11 cellular contexts compared by ENCODE assay signal in the genomic region with DNA sequence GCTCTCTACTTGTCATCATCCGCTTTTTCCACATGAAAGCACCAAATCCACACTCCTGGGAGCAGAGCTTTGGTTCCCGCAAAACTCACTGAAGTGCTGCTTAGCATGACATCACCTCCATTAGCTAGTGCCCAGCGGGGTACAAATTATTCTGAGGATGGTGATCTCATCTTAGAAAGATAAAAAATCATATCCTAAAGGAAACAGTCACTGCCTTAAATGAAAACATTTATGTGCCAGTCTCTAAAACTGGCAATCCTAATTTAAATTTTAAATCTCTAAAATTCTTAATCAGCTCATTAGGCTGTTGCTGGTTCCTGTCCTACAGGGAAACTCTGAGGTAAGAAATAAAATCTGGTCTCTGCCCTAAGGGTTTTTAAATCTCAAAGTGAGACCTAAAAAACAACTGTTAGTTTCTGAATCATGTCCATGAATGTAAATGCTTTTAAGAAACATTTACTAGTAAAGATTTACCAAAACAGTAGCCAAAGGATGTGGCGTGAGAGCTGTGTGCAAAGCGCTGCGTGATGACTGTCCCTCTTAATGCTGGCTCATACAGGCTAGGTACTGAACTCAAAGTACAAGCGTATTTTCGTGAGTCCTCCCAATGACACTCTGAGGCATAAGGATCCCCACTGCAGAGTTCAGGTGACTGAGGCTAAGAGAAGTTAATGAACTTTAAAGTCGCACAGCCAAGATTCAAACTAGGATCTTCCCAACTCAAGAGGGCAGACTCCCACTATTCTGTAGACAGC. TPM values are rescaled to one million over a fixed set of nuclear protein-coding genes. Genes with fewer than 3 reads are reported as not detected.
DNase-seq lines count a peak whose midpoint lies in the region; ATAC-seq, FAIRE-seq and TF ChIP-seq lines count a peak whose summit lies in the region.
"Had no signal": no experiment of that assay in that cellular context is flagged by ENCODE, and none has a peak within 500 bp of the region (broad histone marks: within the 10 kb centered on the region; RNA-seq: fewer than 3 reads in every experiment).

No MANE protein-coding gene starts in this region.

- no peaks in the 10 kb centered on the region for H3K27me3 Mint-ChIP-seq in CD4-positive, CD25-positive, alpha-beta regulatory T cell
- no peaks in the 10 kb centered on the region for H3K27me3 Mint-ChIP-seq in activated CD8-positive, alpha-beta T cell treated with anti-CD3 and anti-CD28 coated beads for 36 hours

- WGBS in GM23248 (ENCODE audit: low coverage in 1 of 2, low lambda C conversion rate in 2 of 2, missing lambda C conversion rate in 2 of 2), 2 experiments = 86 to 87% methylated on average over 9 of the region's 9 CpGs

- no peak overlapping the region for H2AFZ ChIP-seq in GM23248

- H3K36me3 ChIP-seq in CD4-positive, CD25-positive, alpha-beta regulatory T cell (ENCODE audit: control insufficient read depth, insufficient read depth, low read length) = peaks cover 23% of the 10 kb centered on the region
- H3K36me3 ChIP-seq in GM23248 (ENCODE audit: low read depth) = peaks cover 8% of the 10 kb centered on the region; the same call in 1 of the 2 replicates

- no peak overlapping the region for H3K4me2 ChIP-seq in GM23248 (ENCODE audit: unreplicated experiment)

- H3K4me3 Mint-ChIP-seq in CD4-positive, CD25-positive, alpha-beta regulatory T cell = peak overlapping the region; percentile 48 to 78 (median 64)
- H3K4me3 Mint-ChIP-seq in activated CD8-positive, alpha-beta T cell treated with anti-CD3 and anti-CD28 coated beads for 36 hours = peak overlapping the region; percentile 94

- peak overlapping the region; percentile 56 for H3K4me3 ChIP-seq in CD4-positive, CD25-positive, alpha-beta regulatory T cell (ENCODE audit: low read depth, low read length)
- H3K4me3 ChIP-seq in GM23248 = no peak overlapping the region

- peak overlapping the region; percentile 84 for H3K27ac ChIP-seq in CD4-positive, CD25-positive, alpha-beta regulatory T cell (ENCODE audit: insufficient read depth, low read length, poor library complexity, severe bottlenecking)
- no peak overlapping the region; the same call in 1 of the 2 replicates for H3K27ac ChIP-seq in GM23248

- in situ Hi-C loops in GM23248 (cut with MboI) = no loop called here

- DNase-seq in CD4-positive, CD25-positive, alpha-beta regulatory T cell = peak in 1 of 3 donors; percentile 60
- DNase-seq in GM23248 (peak; percentile 53), posterior cingulate gyrus (no peak), NCI-H187 treated with DMSO at 0.1 percent for 48 hours (lab: John Stamatoyannopoulos, UW) (no peak), NCI-H510A (lab: John Stamatoyannopoulos, UW) (no peak)
- peak; percentile 69 for DNase-seq in activated CD8-positive, alpha-beta T cell treated with anti-CD3 and anti-CD28 coated beads for 36 hours
- DNase-seq: KBM-7, nucleus accumbens had no signal

- FAIRE-seq in islet of Langerhans (lab: Jason Lieb, UNC) = peak; percentile 99

- no peaks in the 10 kb centered on the region for H4K20me1 ChIP-seq in GM23248 (ENCODE audit: insufficient read depth)

- H3K27ac Mint-ChIP-seq in CD4-positive, CD25-positive, alpha-beta regulatory T cell = peak overlapping the region in 2 of 3 donors; percentile 42 to 74
- peak overlapping the region; percentile 78 for H3K27ac Mint-ChIP-seq in activated CD8-positive, alpha-beta T cell treated with anti-CD3 and anti-CD28 coated beads for 36 hours

- no peaks in the 10 kb centered on the region for H3K9me3 ChIP-seq in CD4-positive, CD25-positive, alpha-beta regulatory T cell (ENCODE audit: control insufficient read depth in 2 of 2, low read length in 2 of 2)
- H3K9me3 ChIP-seq in GM23248 (ENCODE audit: low read depth) = no peaks in the 10 kb centered on the region

- ATAC-seq in CD4-positive, CD25-positive, alpha-beta regulatory T cell (ENCODE audit: low read depth in 2 of 2) = no peak
- no peak for ATAC-seq in activated CD8-positive, alpha-beta T cell treated with anti-CD3 and anti-CD28 coated beads for 36 hours
- no peak for ATAC-seq in HG03175 (IDR thresholded peaks at IDR 0.05; ENCODE audit: unreplicated experiment)
- ATAC-seq: Panc1 had no signal

- CTCF ChIA-PET in activated CD8-positive, alpha-beta T cell treated with anti-CD3 and anti-CD28 coated beads for 36 hours (lab: Charles Lee) = interaction anchor here (1.0 to 3.0 kb wide), 5 partner anchors 11 to 381 kb away, joined by 3 to 9 read pairs (median 4); partner anchors contain the start of gene IRF2

- no peaks in the 10 kb centered on the region for H3K9me3 Mint-ChIP-seq in CD4-positive, CD25-positive, alpha-beta regulatory T cell
- no peaks in the 10 kb centered on the region for H3K9me3 Mint-ChIP-seq in activated CD8-positive, alpha-beta T cell treated with anti-CD3 and anti-CD28 coated beads for 36 hours

- peaks cover 53 to 75% (median 65%) of the 10 kb centered on the region in 4 donors for H3K4me1 Mint-ChIP-seq in CD4-positive, CD25-positive, alpha-beta regulatory T cell
- peaks cover 67% of the 10 kb centered on the region for H3K4me1 Mint-ChIP-seq in activated CD8-positive, alpha-beta T cell treated with anti-CD3 and anti-CD28 coated beads for 36 hours (ENCODE audit: low read depth)

- peaks cover 37% of the 10 kb centered on the region for H3K36me3 Mint-ChIP-seq in CD4-positive, CD25-positive, alpha-beta regulatory T cell
- peaks cover 67% of the 10 kb centered on the region for H3K36me3 Mint-ChIP-seq in activated CD8-positive, alpha-beta T cell treated with anti-CD3 and anti-CD28 coated beads for 36 hours (ENCODE audit: low read depth)

- POLR2A ChIA-PET in activated CD8-positive, alpha-beta T cell treated with anti-CD3 and anti-CD28 coated beads for 36 hours (lab: Charles Lee) = interaction anchor here (0.6 to 1.5 kb wide), 5 partner anchors 13 to 387 kb away, joined by 3 to 4 read pairs (median 3); partner anchors contain the start of gene CENPU

- H3F3A ChIP-seq in GM23248 (ENCODE audit: insufficient read depth) = peaks cover 10% of the 10 kb centered on the region

- TF ChIP-seq CTCF in activated CD8-positive, alpha-beta T cell treated with anti-CD3 and anti-CD28 coated beads for 36 hours (IDR thresholded peaks at IDR 0.05) = no peak

- intact Hi-C loops in activated CD8-positive, alpha-beta T cell treated with anti-CD3 and anti-CD28 coated beads for 36 hours (cut with micrococcal nuclease) = loop anchor here (5.0 kb wide), 3 partner anchors 88 to 172 kb away; partner anchors contain the start of genes CENPU and IRF2
- intact Hi-C loops in posterior cingulate gyrus (cut with DNase I) = loop anchor here (5.0 kb wide), 3 partner anchors 107 to 382 kb away; partner anchors contain the start of gene IRF2

- peaks cover 71% of the 10 kb centered on the region for H3K4me1 ChIP-seq in CD4-positive, CD25-positive, alpha-beta regulatory T cell (ENCODE audit: control insufficient read depth, insufficient read depth, low read length, poor library complexity, severe bottlenecking)
- H3K4me1 ChIP-seq in GM23248 (ENCODE audit: insufficient read depth) = peaks cover 25% of the 10 kb centered on the region

- peaks cover 90% of the 10 kb centered on the region for H3K79me2 ChIP-seq in GM23248 (ENCODE audit: insufficient read depth)

- H3K9ac ChIP-seq in GM23248 = 0 out of 2 replicates have a peak overlapping the region, but pooled peaks have one; percentile 19

- H3K27me3 ChIP-seq in CD4-positive, CD25-positive, alpha-beta regulatory T cell (ENCODE audit: control insufficient read depth, insufficient read depth, low read length) = no peaks in the 10 kb centered on the region
- no peaks in the 10 kb centered on the region for H3K27me3 ChIP-seq in GM23248 (replicated peaks; ENCODE audit: insufficient read depth)

- H3K9me2 ChIP-seq in GM23248 (ENCODE audit: insufficient read depth) = no peaks in the 10 kb centered on the region

RNA-seq across cellular contexts. Expression of gene CASP3, which starts 4.5 kb away (rescaled TPM):
- 26.1 TPM for total RNA-seq in CD4-positive, CD25-positive, alpha-beta regulatory T cell
- polyA plus RNA-seq in CD4-positive, CD25-positive, alpha-beta regulatory T cell = 10 to 100 TPM; 11.5 to 19.3 (median 13.0) TPM
- total RNA-seq in GM23248 (2014; rRNA removed; shearing (Covaris generic)) = 45.8 and 50.7 TPM in 2 replicates
- 53.2 and 53.4 TPM in 2 replicates for polyA plus RNA-seq in GM23248 (2016; fragmentation: Nextera tagmentation; extraction: Ambion mirVana)
- 100 to 1,000 TPM in 1 of 2 experiments, 10 to 100 TPM in 1; 96.9 to 100 TPM for total RNA-seq in activated CD8-positive, alpha-beta T cell treated with anti-CD3 and anti-CD28 coated beads for 36 hours

RNA-seq across cellular contexts. Expression of gene PRIMPOL, which starts 4.8 kb away (rescaled TPM):
- total RNA-seq in CD4-positive, CD25-positive, alpha-beta regulatory T cell = 10.1 TPM
- 10 to 100 TPM; 11.4 to 20.1 (median 17.0) TPM for polyA plus RNA-seq in CD4-positive, CD25-positive, alpha-beta regulatory T cell
- total RNA-seq in GM23248 (2014; rRNA removed; shearing (Covaris generic)) = 16.0 and 19.7 TPM in 2 replicates
- polyA plus RNA-seq in GM23248 (2016; fragmentation: Nextera tagmentation; extraction: Ambion mirVana) = 14.2 and 15.0 TPM in 2 replicates
- 10 to 100 TPM; 16.9 to 17.3 TPM for total RNA-seq in activated CD8-positive, alpha-beta T cell treated with anti-CD3 and anti-CD28 coated beads for 36 hours

Comparison
In these comparisons a context has a peak if more than half of its experiments do, and no peak if none do; other contexts are left out.
1. DNase-seq: peak in GM23248 (single experiment) and activated CD8-positive, alpha-beta T cell treated with anti-CD3 and anti-CD28 coated beads for 36 hours (single experiment); none in posterior cingulate gyrus (0 of 10), NCI-H187 treated with DMSO at 0.1 percent for 48 hours (single experiment) and NCI-H510A (single experiment).